Comparison of ENCODE assay signal across 26 cellular contexts in genomic region chr10:75640803-75641202, GRCh38.
"Had no signal": no experiment of that assay in that cellular context is flagged by ENCODE, and none has a peak within 500 bp of the region (broad histone marks: within the 10 kb centered on the region; RNA-seq: fewer than 3 reads in every experiment).

No MANE protein-coding gene starts in this region.

- DNase-seq: activated CD4-positive, alpha-beta memory T cell treated with anti-CD3 and anti-CD28 coated beads for 36 hours; activated CD4-positive, alpha-beta T cell treated with anti-CD3 and anti-CD28 coated beads for 48 hours; activated CD8-positive, alpha-beta memory T cell treated with anti-CD3 and anti-CD28 coated beads, Interleukin-2, amount 50 U/mL, for 48 hours; activated gamma-delta T cell; activated naive CD4-positive, alpha-beta T cell treated with anti-CD3 and anti-CD28 coated beads, Interleukin-2, amount 10 ng/mL, durations not matched to agents 7 days and 5 days; activated naive CD8-positive, alpha-beta T cell treated with anti-CD3 and anti-CD28 coated beads, Interleukin-2, amount 10 ng/mL, durations not matched to agents 7 days and 5 days; activated T-cell treated with anti-CD3 and anti-CD28 coated beads, Interleukin-2, amount 50 U/mL, for 24 hours; brain microvascular endothelial cell; endodermal cell; foreskin keratinocyte; heart left ventricle; kidney glomerular epithelial cell; mesenchymal stem cell; naive thymus-derived CD4-positive, alpha-beta T cell; occipital lobe; stimulated activated CD4-positive, alpha-beta T cell treated with anti-CD3 and anti-CD28 coated beads, Interleukin-15, amount 100 ng/mL, for 24 hours; stimulated activated CD4-positive, alpha-beta T cell treated with anti-CD3 and anti-CD28 coated beads, Interleukin-2, amount 100 ng/mL, for 24 hours; stimulated activated naive B cell treated with anti-CD40 and anti-IgM and Interleukin-4, amounts not matched to agents 10 μg/mL and 1 μg/mL and 100 μg/mL, for 72 hours; stomach; thyroid gland had no signal

- H3K27ac ChIP-seq: ascending aorta, brain microvascular endothelial cell, foreskin keratinocyte, heart left ventricle, neural progenitor cell, right atrium auricular region, stomach, thyroid gland, VCaP had no signal

- H3K4me1 ChIP-seq: ascending aorta, foreskin keratinocyte, neural progenitor cell, right atrium auricular region, stomach, thyroid gland had no signal

- ATAC-seq: activated CD4-positive, CD25-positive, alpha-beta regulatory T cell treated with anti-CD3 and anti-CD28 coated beads, Interleukin-2, amount 50 U/mL, for 24 hours; esophagus mucosa; foreskin keratinocyte; heart left ventricle; naive thymus-derived CD4-positive, alpha-beta T cell; stimulated activated naive B cell treated with anti-CD40 and anti-IgM and Interleukin-4, amounts not matched to agents 10 μg/mL and 1 μg/mL and 100 μg/mL, for 72 hours had no signal

- H3K4me2 ChIP-seq: neural progenitor cell had no signal

- H2AFZ ChIP-seq: neural progenitor cell had no signal

- H3K4me3 ChIP-seq: ascending aorta, heart left ventricle, neural progenitor cell, right atrium auricular region, stomach, thyroid gland had no signal

- H3K27me3 ChIP-seq: ascending aorta, brain microvascular endothelial cell, heart left ventricle, neural progenitor cell, right atrium auricular region, stomach, thyroid gland had no signal

- H3K9me3 ChIP-seq: ascending aorta, heart left ventricle, right atrium auricular region, stomach, thyroid gland had no signal

- H3K9ac ChIP-seq: neural progenitor cell had no signal

- H3K36me3 ChIP-seq: ascending aorta, brain microvascular endothelial cell, heart left ventricle, neural progenitor cell, right atrium auricular region, stomach, thyroid gland had no signal
